In genomic region chr11:82355313-82355823, GRCh38 we compare ENCODE assay signal across 3 cellular contexts.
"Had no signal": no experiment of that assay in that cellular context is flagged by ENCODE, and none has a peak within 500 bp of the region (broad histone marks: within the 10 kb centered on the region; RNA-seq: fewer than 3 reads in every experiment).

No MANE protein-coding gene starts in this region.

- DNase-seq: GDM1, GF-D8 had no signal

- ATAC-seq: GM12878 had no signal
